8 cellular contexts compared by ENCODE assay signal in genomic region chr16:75109732-75110243, GRCh38. TPM values are rescaled to one million over a fixed set of nuclear protein-coding genes. Genes with fewer than 3 reads are reported as not detected.
DNase-seq lines count a peak whose midpoint lies in the region; ATAC-seq and TF ChIP-seq lines count a peak whose summit lies in the region.

No MANE protein-coding gene starts in this region.

- peak overlapping the region; percentile 26 for H3K4me3 Mint-ChIP-seq in endothelial cell (ENCODE audit: unreplicated experiment)

- no peaks in the 10 kb centered on the region for H3K9me3 ChIP-seq in Peyer's patch

- H3K4me3 ChIP-seq in Peyer's patch = no peak overlapping the region

- ATAC-seq in HG03280 (IDR thresholded peaks at IDR 0.05; ENCODE audit: unreplicated experiment) = no peak
- no peak for ATAC-seq in GM19023 (IDR thresholded peaks at IDR 0.05; ENCODE audit: unreplicated experiment)
- no peak for ATAC-seq in GM21786 (IDR thresholded peaks at IDR 0.05; ENCODE audit: unreplicated experiment)

- H3K4me1 Mint-ChIP-seq in endothelial cell (ENCODE audit: unreplicated experiment) = peaks cover 69% of the 10 kb centered on the region

- H3K36me3 ChIP-seq in Peyer's patch = no peaks in the 10 kb centered on the region

- peaks cover 9 to 53% (median 15%) of the 10 kb centered on the region in 4 donors for H3K4me1 ChIP-seq in Peyer's patch

- peaks cover 24% of the 10 kb centered on the region for H3K36me3 Mint-ChIP-seq in endothelial cell (ENCODE audit: low read depth, unreplicated experiment)

- peak overlapping the region; percentile 12 for H3K27ac Mint-ChIP-seq in endothelial cell (ENCODE audit: unreplicated experiment)

- H3K27me3 ChIP-seq in Peyer's patch = no peaks in the 10 kb centered on the region

- DNase-seq in H4 (ENCODE audit: low spot score) = peak; percentile 53
- peak in 2 of 3 donors; percentile 70 to 81 for DNase-seq in Peyer's patch
- no peak for DNase-seq in endothelial cell (ENCODE audit: low spot score)
- DNase-seq in pons (ENCODE audit: low spot score) = peak; percentile 62
- DNase-seq in HCEC 1CT = no peak

- TF ChIP-seq POLR2A in Peyer's patch (IDR thresholded peaks at IDR 0.05) = no peak

- H3K27ac ChIP-seq in Peyer's patch = peak overlapping the region; percentile 43 to 80 (median 60)

- H3K9me3 Mint-ChIP-seq in endothelial cell (ENCODE audit: unreplicated experiment) = no peaks in the 10 kb centered on the region

- peaks cover 34% of the 10 kb centered on the region for H3K27me3 Mint-ChIP-seq in endothelial cell (ENCODE audit: unreplicated experiment)

- TF ChIP-seq CTCF in Peyer's patch (IDR thresholded peaks at IDR 0.05) (peak in 3 of 6 experiments; percentile 31 to 43 (median 41)), endothelial cell (IDR thresholded peaks at IDR 0.05; ENCODE audit: unreplicated experiment) (no peak)

RNA-seq across cellular contexts. Expression of gene LDHD, which starts 6.8 kb away (rescaled TPM):
- 0.10 and 2.4 TPM in 2 replicates for total RNA-seq in H4 (2014; rRNA removed; shearing (Covaris generic))
- total RNA-seq in Peyer's patch (10 to 100 TPM in 3 of 4 donors, 1 to 10 TPM in 1; 2.5 to 37.0 (median 22.4) TPM), endothelial cell (ENCODE audit: unreplicated experiment) (0.36 TPM)

RNA-seq across cellular contexts. Expression of gene ZFP1, which starts 38.5 kb away (rescaled TPM):
- 8.4 and 10.0 TPM in 2 replicates for total RNA-seq in H4 (2014; rRNA removed; shearing (Covaris generic))
- total RNA-seq in Peyer's patch (1 to 10 TPM; 2.6 to 6.1 (median 4.9) TPM), endothelial cell (ENCODE audit: unreplicated experiment) (12.0 TPM)

Comparison
In these comparisons a context has a peak if more than half of its experiments do, and no peak if none do; other contexts are left out.
1. DNase-seq: peak in H4 (single experiment), Peyer's patch (2 of 3) and pons (single experiment); none in endothelial cell (single experiment) and HCEC 1CT (single experiment).